Comparison of ENCODE assay signal across 11 cellular contexts in the genomic region with DNA sequence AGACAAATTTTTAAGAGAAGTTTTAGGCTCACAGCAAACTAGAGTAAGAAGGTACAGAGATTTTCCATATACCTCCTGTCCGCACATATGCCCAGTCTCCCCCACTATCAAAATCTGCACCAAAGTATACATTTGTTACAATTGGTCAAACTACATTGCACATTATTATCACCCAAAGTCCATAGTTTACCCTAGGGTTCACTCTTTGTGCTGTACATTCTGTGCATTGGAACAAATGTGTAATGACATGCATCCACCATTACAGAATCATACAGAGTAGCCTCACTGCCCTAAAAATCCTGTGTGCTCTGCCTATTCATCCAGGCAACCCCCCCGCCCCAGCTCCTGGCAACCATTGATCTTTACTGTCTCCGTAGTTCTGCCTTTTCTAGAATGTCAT.
"Had no signal": no experiment of that assay in that cellular context is flagged by ENCODE, and none has a peak within 500 bp of the region (broad histone marks: within the 10 kb centered on the region; RNA-seq: fewer than 3 reads in every experiment).

No MANE protein-coding gene starts in this region.

- H3K4me3 ChIP-seq: GM23248, GM23338, HAP-1 had no signal

- H3K36me3 ChIP-seq: HAP-1 had no signal

- H3K9ac ChIP-seq: GM23248 had no signal

- DNase-seq: GM23248, GOT3, H7, H9, HCEC 1CT, HFFc6 had no signal

- H3K4me1 ChIP-seq: HAP-1 had no signal

- FAIRE-seq: H1, H54 had no signal

- H2AFZ ChIP-seq: GM23248, GM23338 had no signal

- H3K9me3 ChIP-seq: HAP-1 had no signal

- ATAC-seq: GM23338, HCT116 had no signal

- H3K27ac ChIP-seq: GM23248 had no signal

- H3K4me2 ChIP-seq: GM23338 had no signal
